23 cellular contexts compared by ENCODE assay signal in genomic region chr4:155164705-155165104, GRCh38. TPM values are rescaled to one million over a fixed set of nuclear protein-coding genes. Genes with fewer than 3 reads are reported as not detected.
"Had no signal": no experiment of that assay in that cellular context is flagged by ENCODE, and none has a peak within 500 bp of the region (broad histone marks: within the 10 kb centered on the region; RNA-seq: fewer than 3 reads in every experiment).

No MANE protein-coding gene starts in this region.

- H3K4me2 ChIP-seq: KMS-11, SK-N-SH had no signal

- H3K36me3 Mint-ChIP-seq: IgD-negative memory B cell had no signal

- H3K4me1 Mint-ChIP-seq: IgD-negative memory B cell had no signal

- H3K4me3 ChIP-seq: K562 had no signal

- H3K27ac Mint-ChIP-seq: IgD-negative memory B cell had no signal

- H3K9ac ChIP-seq: KMS-11, SK-N-SH had no signal

- DNase-seq: Kasumi-1, MM.1S, NCI-H1092 treated with DMSO at 0.1 percent for 48 hours, NCI-H1436, NCI-H187, NCI-H2029, NCI-H2081 treated with DMSO at 0.1 percent for 48 hours, NCI-H2171, NCI-H226, NCI-H446, NCI-H510A, NCI-H524 treated with DMSO at 0.1 percent for 48 hours, NCI-H69, NCI-H774, RPMI8226, SHP77, SK-N-SH had no signal

- H3K27ac ChIP-seq: HL-60, KMS-11 had no signal

- ATAC-seq: K562 had no signal

- H3K27me3 Mint-ChIP-seq: IgD-negative memory B cell had no signal

- H3K9me3 Mint-ChIP-seq: IgD-negative memory B cell had no signal

- H3K9me3 ChIP-seq: SK-N-SH had no signal

RNA-seq across cellular contexts. Expression of gene NPY2R, which starts 43.7 kb away (rescaled TPM):
- total RNA-seq: K562, M059J, SK-MEL-5 had no signal
